9 cellular contexts compared by ENCODE assay signal in genomic region chr11:123517559-123518364, GRCh38.
DNase-seq lines count a peak whose midpoint lies in the region; ATAC-seq and TF ChIP-seq lines count a peak whose summit lies in the region.
"Had no signal": no experiment of that assay in that cellular context is flagged by ENCODE, and none has a peak within 500 bp of the region (broad histone marks: within the 10 kb centered on the region; RNA-seq: fewer than 3 reads in every experiment).

No MANE protein-coding gene starts in this region.

- ATAC-seq in GM18505 (IDR thresholded peaks at IDR 0.05; ENCODE audit: unreplicated experiment): peak; percentile 40
- peak; percentile 53 for ATAC-seq in GM21786 (IDR thresholded peaks at IDR 0.05; ENCODE audit: unreplicated experiment)
- ATAC-seq in HG03520 (IDR thresholded peaks at IDR 0.05; ENCODE audit: unreplicated experiment): no peak

- peaks cover 29% of the 10 kb centered on the region for H3K4me1 Mint-ChIP-seq in nephron progenitor cell

- TF ChIP-seq POLR2A in GM18505 (IDR thresholded peaks at IDR 0.05; ENCODE audit: borderline replicate concordance, extremely low read depth, insufficient read depth, insufficient read length): no peak

- DNase-seq in NCI-H2171 treated with DMSO at 0.1 percent for 48 hours (lab: John Stamatoyannopoulos, UW) (peak; percentile 76), nephron progenitor cell (no peak), NCI-H1092 (lab: John Stamatoyannopoulos, UW) (no peak), NCI-H2107 (lab: John Stamatoyannopoulos, UW) (no peak), NCI-H226 (no peak)
- DNase-seq: thyroid gland had no signal

- peak overlapping the region; percentile 15 for H3K27ac Mint-ChIP-seq in nephron progenitor cell

- no peak overlapping the region for H3K4me3 Mint-ChIP-seq in nephron progenitor cell

- no peaks in the 10 kb centered on the region for H3K27me3 Mint-ChIP-seq in nephron progenitor cell (ENCODE audit: low read depth, poor library complexity)

- H3K9me3 Mint-ChIP-seq in nephron progenitor cell: peaks cover 5% of the 10 kb centered on the region

- no peak for TF ChIP-seq CTCF in nephron progenitor cell (IDR thresholded peaks at IDR 0.05)

- peaks cover 9% of the 10 kb centered on the region for H3K36me3 Mint-ChIP-seq in nephron progenitor cell (ENCODE audit: low read depth)
